ENCODE assay signal across 8 cellular contexts in genomic region chr3:12719984-12720656, GRCh38. TPM values are rescaled to one million over a fixed set of nuclear protein-coding genes. Genes with fewer than 3 reads are reported as not detected.
DNase-seq lines count a peak whose midpoint lies in the region; ATAC-seq and TF ChIP-seq lines count a peak whose summit lies in the region.

No MANE protein-coding gene starts in this region.

- H3K4me3 ChIP-seq in GM08714 (ENCODE audit: low read length): peak overlapping the region; percentile 7; the same call in 1 of the 2 replicates
- H3K4me3 ChIP-seq in right atrium auricular region: peak overlapping the region; percentile 10 to 39

- H3K27me3 ChIP-seq in right atrium auricular region: no peaks in the 10 kb centered on the region

- peaks cover 0 to 8% of the 10 kb centered on the region in 2 donors for H3K4me1 ChIP-seq in right atrium auricular region

- no peaks in the 10 kb centered on the region for H3K36me3 ChIP-seq in right atrium auricular region

- peak overlapping the region; percentile 41 to 58 for H3K27ac ChIP-seq in right atrium auricular region

- ATAC-seq in HG02588 (IDR thresholded peaks at IDR 0.05; ENCODE audit: unreplicated experiment) (peak; percentile 79), sciatic nerve (peak; percentile 96), HG02763 (IDR thresholded peaks at IDR 0.05; ENCODE audit: unreplicated experiment) (no peak)

- peak; percentile 60 to 83 (median 66) for DNase-seq in NCI-H1417 (lab: John Stamatoyannopoulos, UW)
- peak; percentile 36 to 69 (median 56) for DNase-seq in T-helper 1 cell
- peak; percentile 84 for DNase-seq in amniotic epithelial cell (ENCODE audit: low read depth)
- DNase-seq in right atrium auricular region (ENCODE audit: low spot score): peak; percentile 87
- DNase-seq in sciatic nerve (ENCODE audit: low spot score): peak; percentile 78

- H3K9me3 ChIP-seq in right atrium auricular region: no peaks in the 10 kb centered on the region

- TF ChIP-seq CTCF in right atrium auricular region (IDR thresholded peaks at IDR 0.05): peak; percentile 89 to 94

- intact Hi-C loops in sciatic nerve (cut with DNase I): no loop called here

RNA-seq across cellular contexts. Expression of gene TMEM40, which starts 38.9 kb away (rescaled TPM):
- 1 to 10 TPM; 1.8 to 2.3 TPM for total RNA-seq in right atrium auricular region
- not detected for total RNA-seq in sciatic nerve

RNA-seq across cellular contexts. Expression of gene RAF1, which starts 56.2 kb away (rescaled TPM):
- 100 to 1,000 TPM; 140 to 178 TPM for total RNA-seq in right atrium auricular region
- total RNA-seq in sciatic nerve: 90.5 TPM
